ENCODE assay signal across 23 cellular contexts in the genomic region with DNA sequence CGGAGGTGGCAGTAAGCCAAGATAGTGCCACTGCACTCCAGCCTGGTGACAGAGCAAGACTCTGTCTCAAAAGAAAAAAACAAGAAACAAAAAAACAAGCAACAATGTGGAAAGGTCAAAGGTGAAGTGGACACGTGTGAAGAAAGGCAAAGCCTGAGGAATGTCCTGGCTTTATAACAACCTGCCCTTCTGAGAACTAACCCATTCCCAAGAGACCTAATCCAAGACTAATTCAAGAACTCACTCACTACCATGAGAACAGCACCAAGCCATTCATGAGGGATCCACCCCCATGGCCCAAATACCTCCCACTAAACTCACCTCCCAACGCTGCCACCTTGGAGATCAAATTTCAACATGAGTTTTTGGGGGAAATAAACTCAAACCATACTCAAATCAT. TPM values are rescaled to one million over a fixed set of nuclear protein-coding genes. Genes with fewer than 3 reads are reported as not detected.
DNase-seq lines count a peak whose midpoint lies in the region; ATAC-seq and TF ChIP-seq lines count a peak whose summit lies in the region.
"Had no signal": no experiment of that assay in that cellular context is flagged by ENCODE, and none has a peak within 500 bp of the region (broad histone marks: within the 10 kb centered on the region; RNA-seq: fewer than 3 reads in every experiment).

No MANE protein-coding gene starts in this region.

- no peak overlapping the region for H3K4me2 ChIP-seq in neuronal stem cell (ENCODE audit: insufficient read depth, low read length, poor library complexity, severe bottlenecking)
- H3K4me2 ChIP-seq: GM23338 had no signal

- H3K27ac ChIP-seq in neuronal stem cell (replicated peaks; ENCODE audit: low read length), result no peak overlapping the region
- H3K27ac ChIP-seq: RWPE1, SJCRH30 had no signal

- peaks cover 0 to 3% of the 10 kb centered on the region in 2 donors for H3K4me1 ChIP-seq in neuronal stem cell (ENCODE audit: control insufficient read depth in 2 of 2, insufficient read depth in 1 of 2, low read depth in 1 of 2, low read length in 2 of 2)
- H3K4me1 ChIP-seq: SJCRH30 had no signal

- no peak overlapping the region for H3K23ac ChIP-seq in neuronal stem cell (ENCODE audit: low read depth, low read length, poor library complexity)

- H2AK5ac ChIP-seq in neuronal stem cell (ENCODE audit: low read depth, low read length), result no peak overlapping the region

- H3K36me3 ChIP-seq in neuronal stem cell (replicated peaks in 1 of 2; ENCODE audit: control insufficient read depth in 2 of 2, insufficient read depth in 2 of 2, low read length in 2 of 2), result no peaks in the 10 kb centered on the region
- H3K36me3 ChIP-seq: SJCRH30 had no signal

- H2BK12ac ChIP-seq in neuronal stem cell (ENCODE audit: low read length), result no peak overlapping the region

- H2BK15ac ChIP-seq in neuronal stem cell (ENCODE audit: low read length), result no peak overlapping the region

- no peaks in the 10 kb centered on the region for H3K9me3 ChIP-seq in neuronal stem cell (replicated peaks in 1 of 2; ENCODE audit: control insufficient read depth in 2 of 2, insufficient read depth in 1 of 2, low read depth in 1 of 2, low read length in 2 of 2)

- ATAC-seq in HG02870 (IDR thresholded peaks at IDR 0.05; ENCODE audit: unreplicated experiment) (no peak), HG02884 (IDR thresholded peaks at IDR 0.05; ENCODE audit: unreplicated experiment) (no peak)
- ATAC-seq: GM23338 had no signal

- no peak for TF ChIP-seq CTCF in AG10803 (conservative IDR thresholded peaks at IDR 0.05; ENCODE audit: low read length)
- TF ChIP-seq CTCF in choroid plexus epithelial cell (conservative IDR thresholded peaks at IDR 0.05; ENCODE audit: low read depth, low read length), result no peak

- H4K91ac ChIP-seq in neuronal stem cell (ENCODE audit: low read depth, low read length, poor library complexity), result no peak overlapping the region

- H3K18ac ChIP-seq in neuronal stem cell (ENCODE audit: low read length), result no peak overlapping the region

- no peak overlapping the region for H4K8ac ChIP-seq in neuronal stem cell (ENCODE audit: low read depth, low read length)

- H2BK5ac ChIP-seq in neuronal stem cell (ENCODE audit: low read length), result no peak overlapping the region

- no peak overlapping the region for H3K9ac ChIP-seq in neuronal stem cell (ENCODE audit: low read depth, low read length, poor library complexity)

- H3K4me3 ChIP-seq in AG10803 (ENCODE audit: low read length), result no peak overlapping the region
- no peak overlapping the region for H3K4me3 ChIP-seq in choroid plexus epithelial cell (ENCODE audit: low read depth, low read length)
- no peak overlapping the region for H3K4me3 ChIP-seq in neuronal stem cell (ENCODE audit: low read length in 2 of 2)
- H3K4me3 ChIP-seq: GM23338, SJCRH30 had no signal

- no peaks in the 10 kb centered on the region for H3K27me3 ChIP-seq in neuronal stem cell (ENCODE audit: control insufficient read depth in 3 of 3, insufficient read depth in 3 of 3, low read depth in 1 of 3, low read length in 3 of 3)
- H3K27me3 ChIP-seq: SJCRH30 had no signal

- WGBS in neuronal stem cell (ENCODE audit: extremely low coverage in 2 of 2, insufficient read length in 2 of 2, insufficient replicate concordance in 1 of 2), 2 donors, result no CpG with 5 or more reads among the region's 3 CpGs

- no peak overlapping the region for H2BK120ac ChIP-seq in neuronal stem cell (ENCODE audit: low read depth, low read length)

- H2AFZ ChIP-seq in neuronal stem cell (ENCODE audit: low read length), result no peak overlapping the region
- H2AFZ ChIP-seq: GM23338 had no signal

- no peaks in the 10 kb centered on the region for H3K79me1 ChIP-seq in neuronal stem cell (ENCODE audit: low read depth, low read length)

- no peak overlapping the region for H3K4ac ChIP-seq in neuronal stem cell (ENCODE audit: low read length)

- peak; percentile 15 for DNase-seq in AG10803 (ENCODE audit: low read depth)
- DNase-seq in T1000 (lab: John Stamatoyannopoulos, UW), result peak; percentile 59
- peak; percentile 24 for DNase-seq in choroid plexus epithelial cell (ENCODE audit: low read depth)
- DNase-seq in neuronal stem cell (ENCODE audit: low spot score), result peak; percentile 31
- no peak for DNase-seq in stimulated activated CD4-positive, alpha-beta T cell treated with anti-CD3 and anti-CD28 coated beads, Interleukin-12 subunit alpha, Interleukin-12 subunit beta, amount 100 ng/mL, for 4 hours
- DNase-seq in KG1 (lab: John Stamatoyannopoulos, UW), result no peak
- DNase-seq: AML-193; CD4-positive, CD25-positive, alpha-beta regulatory T cell; DMS79 treated with DMSO at 0.1 percent for 48 hours; GDM1; HFFc6; IMR-90; MV-4-11; NCI-H1417 treated with DMSO at 0.1 percent for 48 hours; NCI-H2081; NCI-H226; NCI-H526; NK-92 treated with Interleukin-12 subunit alpha and Interleukin-12 subunit beta, amount 100 ng/mL, for 24 hours; SJCRH30 had no signal

- H3K14ac ChIP-seq in neuronal stem cell (ENCODE audit: low read length), result no peak overlapping the region

RNA-seq across cellular contexts. Expression of a gene that starts 47.5 kb away (rescaled TPM):
- polyA plus RNA-seq in neuronal stem cell (2013, experiment 1 of 2), result 76.9 TPM
- 78.4 TPM for polyA plus RNA-seq in neuronal stem cell (2013, experiment 2 of 2)

Comparison
In these comparisons a context has a peak if more than half of its experiments do, and no peak if none do; other contexts are left out.
1. DNase-seq: peak in AG10803 (single experiment), T1000 (single experiment), choroid plexus epithelial cell (single experiment) and neuronal stem cell (single experiment); none in stimulated activated CD4-positive, alpha-beta T cell treated with anti-CD3 and anti-CD28 coated beads, Interleukin-12 subunit alpha, Interleukin-12 subunit beta, amount 100 ng/mL, for 4 hours (single experiment) and KG1 (single experiment).